Comparison of ENCODE assay signal across 2 cellular contexts in the genomic region with DNA sequence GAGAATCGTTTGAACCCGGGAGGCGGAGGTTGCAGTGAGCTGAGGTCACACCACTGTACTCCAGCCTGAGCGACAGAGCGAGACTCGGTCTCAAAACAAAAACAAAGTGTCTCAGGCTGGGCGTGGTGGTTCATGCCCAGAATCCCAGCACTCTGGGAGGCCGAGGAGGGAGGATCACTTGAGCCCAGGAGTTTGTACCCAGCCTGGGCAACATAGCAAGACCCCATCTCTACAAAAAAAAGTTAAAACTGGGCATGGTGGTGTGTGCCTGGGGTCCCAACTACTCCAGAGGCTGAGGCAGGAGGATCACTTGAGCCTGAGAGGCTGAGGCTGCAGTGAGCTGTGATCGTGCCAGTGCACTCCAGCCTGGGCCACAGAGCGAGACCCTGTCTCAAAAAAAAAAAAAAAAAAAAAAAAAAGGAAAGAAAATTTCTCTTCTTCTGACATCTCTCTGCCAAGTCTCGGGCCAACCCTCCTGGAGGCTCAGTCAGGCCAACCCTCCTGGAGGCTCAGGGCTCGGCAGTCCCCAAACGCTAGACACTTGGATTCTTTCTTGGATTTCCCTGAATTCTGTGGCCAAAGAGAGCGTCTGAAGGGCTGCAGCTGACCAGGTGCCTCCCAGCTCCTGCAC.
TF ChIP-seq lines count a peak whose summit lies in the region.

No MANE protein-coding gene starts in this region.

TF ChIP-seq in HEK293T, 16 proteins besides CTCF, POLR2A, EP300 and RAD21:
- no peak for TF ChIP-seq HDGF (IDR thresholded peaks at IDR 0.05; ENCODE audit: borderline replicate concordance)
- TF ChIP-seq ZNF384 (IDR thresholded peaks at IDR 0.05) = peak; percentile 68
- TF ChIP-seq FOXK2 (IDR thresholded peaks at IDR 0.05) = no peak

TF ChIP-seq in GM12878, 131 proteins besides CTCF, POLR2A, EP300 and RAD21:
- TF ChIP-seq ZNF384 (IDR thresholded peaks at IDR 0.05; ENCODE audit: borderline replicate concordance, low read depth, low read length) = 0 out of 2 replicates have a peak, but pooled peaks have one; percentile 8
- TF ChIP-seq NR2C1 (IDR thresholded peaks at IDR 0.05) = no peak
- TF ChIP-seq NFYA (IDR thresholded peaks at IDR 0.05; ENCODE audit: borderline replicate concordance, low read depth, low read length) = no peak
- peak; percentile 80; the same call in 1 of the 2 replicates for TF ChIP-seq SMARCA5 (IDR thresholded peaks at IDR 0.05)
- TF ChIP-seq, protein P1, sequence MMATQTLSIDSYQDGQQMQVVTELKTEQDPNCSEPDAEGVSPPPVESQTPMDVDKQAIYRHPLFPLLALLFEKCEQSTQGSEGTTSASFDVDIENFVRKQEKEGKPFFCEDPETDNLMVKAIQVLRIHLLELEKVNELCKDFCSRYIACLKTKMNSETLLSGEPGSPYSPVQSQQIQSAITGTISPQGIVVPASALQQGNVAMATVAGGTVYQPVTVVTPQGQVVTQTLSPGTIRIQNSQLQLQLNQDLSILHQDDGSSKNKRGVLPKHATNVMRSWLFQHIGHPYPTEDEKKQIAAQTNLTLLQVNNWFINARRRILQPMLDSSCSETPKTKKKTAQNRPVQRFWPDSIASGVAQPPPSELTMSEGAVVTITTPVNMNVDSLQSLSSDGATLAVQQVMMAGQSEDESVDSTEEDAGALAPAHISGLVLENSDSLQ (IDR thresholded peaks at IDR 0.05) = peak; percentile 55
- TF ChIP-seq SIX5 (IDR thresholded peaks at IDR 0.05; ENCODE audit: low read depth, low read length, severe bottlenecking) = no peak
- TF ChIP-seq ZNF217 (IDR thresholded peaks at IDR 0.05) = 0 out of 2 replicates have a peak, but pooled peaks have one; percentile 34
- no peak for TF ChIP-seq SMAD5 (IDR thresholded peaks at IDR 0.05; ENCODE audit: low read depth)
